Comparison of ENCODE assay signal across 19 cellular contexts in the genomic region with DNA sequence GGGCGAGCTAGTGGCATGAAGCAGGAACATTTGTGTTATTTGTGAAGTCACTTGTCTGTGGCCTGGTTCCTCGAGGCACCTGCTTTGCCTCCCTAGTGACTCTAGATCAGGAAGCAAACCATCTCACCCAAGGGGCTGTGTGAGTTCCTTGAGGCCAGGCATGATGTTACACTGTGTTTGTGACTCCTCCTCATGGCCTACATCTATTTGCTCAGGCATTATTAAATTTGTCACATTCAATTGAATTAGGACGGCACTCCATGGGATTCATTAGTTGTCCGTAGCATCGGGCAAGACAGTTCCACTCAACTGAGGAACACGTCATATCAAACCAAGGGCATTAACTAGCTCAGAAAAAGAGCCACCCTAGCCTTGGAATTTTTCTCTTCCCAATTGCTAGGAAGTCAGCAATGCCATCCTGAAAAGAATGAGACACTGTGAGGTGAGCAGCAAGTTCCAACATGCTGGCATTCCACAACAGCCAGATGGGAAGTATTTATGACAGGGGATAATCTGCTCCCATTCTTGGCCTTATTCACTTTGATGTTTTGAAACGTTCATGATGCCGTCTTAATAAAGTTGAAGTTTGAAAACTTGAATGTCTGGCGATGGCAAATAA. TPM values are rescaled to one million over a fixed set of nuclear protein-coding genes. Genes with fewer than 3 reads are reported as not detected.
"Had no signal": no experiment of that assay in that cellular context is flagged by ENCODE, and none has a peak within 500 bp of the region (broad histone marks: within the 10 kb centered on the region; RNA-seq: fewer than 3 reads in every experiment).

No MANE protein-coding gene starts in this region.

- DNase-seq: activated CD8-positive, alpha-beta memory T cell treated with anti-CD3 and anti-CD28 coated beads, Interleukin-2, amount 10 ng/mL, durations not matched to agents 7 days and 5 days; amygdala; caudate nucleus; dorsolateral prefrontal cortex; head of caudate nucleus; kidney glomerular epithelial cell; left ventricle myocardium inferior; mucosa of descending colon; naive B cell; spleen; stimulated activated CD4-positive, alpha-beta T cell treated with anti-CD3 and anti-CD28 coated beads, Interleukin-4, amount 100 ng/mL, for 4 hours; T1000; testis had no signal

- H3K4me3 ChIP-seq: dorsolateral prefrontal cortex, left ventricle myocardium inferior, mucosa of descending colon, spleen, testis had no signal

- H3K9me3 ChIP-seq: left ventricle myocardium inferior, mucosa of descending colon, spleen, testis had no signal

- H3K27ac Mint-ChIP-seq: activated naive CD8-positive, alpha-beta T cell; stimulated activated memory B cell treated with anti-CD40 and anti-IgM and Interleukin-4, amounts not matched to agents 10 μg/mL and 1 μg/mL and 100 μg/mL, for 72 hours; type B pancreatic cell had no signal

- H3K36me3 ChIP-seq: left ventricle myocardium inferior, spleen had no signal

- H3K4me3 Mint-ChIP-seq: activated CD8-positive, alpha-beta memory T cell treated with anti-CD3 and anti-CD28 coated beads, Interleukin-2, amount 10 ng/mL, durations not matched to agents 7 days and 5 days; activated naive CD8-positive, alpha-beta T cell; memory B cell; stimulated activated memory B cell treated with anti-CD40 and anti-IgM and Interleukin-4, amounts not matched to agents 10 μg/mL and 1 μg/mL and 100 μg/mL, for 72 hours; type B pancreatic cell had no signal

- H3K9me3 Mint-ChIP-seq: memory B cell; naive B cell; stimulated activated memory B cell treated with anti-CD40 and anti-IgM and Interleukin-4, amounts not matched to agents 10 μg/mL and 1 μg/mL and 100 μg/mL, for 72 hours; type B pancreatic cell had no signal

- H3K27me3 ChIP-seq: dorsolateral prefrontal cortex, spleen, testis had no signal

- H3K36me3 Mint-ChIP-seq: activated naive CD8-positive, alpha-beta T cell; memory B cell; naive B cell; stimulated activated memory B cell treated with anti-CD40 and anti-IgM and Interleukin-4, amounts not matched to agents 10 μg/mL and 1 μg/mL and 100 μg/mL, for 72 hours; type B pancreatic cell had no signal

- H3K27me3 Mint-ChIP-seq: activated naive CD8-positive, alpha-beta T cell; memory B cell; naive B cell; stimulated activated memory B cell treated with anti-CD40 and anti-IgM and Interleukin-4, amounts not matched to agents 10 μg/mL and 1 μg/mL and 100 μg/mL, for 72 hours; type B pancreatic cell had no signal

- H3K4me1 ChIP-seq: left ventricle myocardium inferior, testis had no signal

- H3K27ac ChIP-seq: dorsolateral prefrontal cortex, left ventricle myocardium inferior, spleen, testis had no signal

- FAIRE-seq: colon, frontal cortex had no signal

RNA-seq across cellular contexts. Expression of gene TMEM200A, which starts 17.2 kb away (rescaled TPM):
- total RNA-seq: left ventricle myocardium inferior had no signal
